Comparison of ENCODE assay signal across 23 cellular contexts in genomic region chr6:33906413-33906812, GRCh38.
A peak's percentile ranks its signal among the peaks of the same experiment; 100 is the strongest.
DNase-seq lines count a peak whose midpoint lies in the region; ATAC-seq, FAIRE-seq and TF ChIP-seq lines count a peak whose summit lies in the region.
"Had no signal": no experiment of that assay in that cellular context is flagged by ENCODE, and none has a peak within 500 bp of the region (broad histone marks: within the 10 kb centered on the region; RNA-seq: fewer than 3 reads in every experiment).

No MANE protein-coding gene starts in this region.

- H4K20me1 ChIP-seq in HepG2 (ENCODE audit: insufficient read depth, low read length) = peaks cover 4% of the 10 kb centered on the region

- ATAC-seq in HepG2 = no peak
- ATAC-seq: activated T-cell treated with anti-CD3 and anti-CD28 coated beads, Interleukin-2, amount 50 U/mL, for 72 hours had no signal

- POLR2A ChIA-PET in HepG2 (lab: Yijun Ruan, JAX) = no interaction called here

- in situ Hi-C loops in HepG2 (cut with HindIII; ENCODE audit: extremely low pct_ligation_motif_present, low pct_unique_long_range_greater_than_20kb) = no loop called here

- no peak for TF ChIP-seq CTCF in liver (IDR thresholded peaks at IDR 0.05; ENCODE audit: low read depth, low read length, missing input control)
- no peak for TF ChIP-seq CTCF in HepG2 (CRISPR knock-in tag; IDR thresholded peaks at IDR 0.05)
- no peak for TF ChIP-seq CTCF in epithelial cell of esophagus (IDR thresholded peaks at IDR 0.05; ENCODE audit: insufficient read depth, low read depth, low read length, missing control alignments)

- TF ChIP-seq RAD21 in liver (IDR thresholded peaks at IDR 0.05) (peak; percentile 42 to 65), HepG2 (CRISPR knock-in tag; IDR thresholded peaks at IDR 0.05) (no peak)

- peak overlapping the region; percentile 10 to 60 for H3K9ac ChIP-seq in liver (ENCODE audit: low read depth in 1 of 2, low read length in 2 of 2)
- H3K9ac ChIP-seq in HepG2 (ENCODE audit: insufficient read depth, low read depth, low read length) = no peak overlapping the region

- DNase-seq in DMS153 (lab: John Stamatoyannopoulos, UW) (peak; percentile 12), DMS153 treated with DMSO at 0.1 percent for 48 hours (lab: John Stamatoyannopoulos, UW; ENCODE audit: unreplicated experiment) (no peak), HepG2 (ENCODE audit: low spot score) (no peak), epithelial cell of esophagus (ENCODE audit: low read depth) (peak; percentile 17), HTR-8/SVneo (ENCODE audit: insufficient read length, low spot score) (no peak), NCI-H2107 treated with DMSO at 0.1 percent for 48 hours (lab: John Stamatoyannopoulos, UW; ENCODE audit: unreplicated experiment) (no peak), NCI-H2081 (lab: John Stamatoyannopoulos, UW) (no peak)
- DNase-seq: activated CD4-positive, alpha-beta T cell treated with anti-CD3 and anti-CD28 coated beads, Interleukin-2, amount 50 U/mL, for 4 hours; activated T-cell treated with anti-CD3 and anti-CD28 coated beads, Interleukin-2, amount 50 U/mL, for 72 hours; adrenal gland; dermis blood vessel endothelial cell; hippocampal formation; MG63; NCI-H146; NCI-H446 treated with DMSO at 0.1 percent for 48 hours; stimulated activated naive CD4-positive, alpha-beta T cell treated with Interleukin-2 at 50 U/mL for 16 hours; tibial artery had no signal

- intact Hi-C loops in HepG2 (cut with micrococcal nuclease; ENCODE audit: unreplicated experiment) = no loop called here

- no peak for FAIRE-seq in HepG2 (lab: Jason Lieb, UNC)
- FAIRE-seq in HTR-8/SVneo (lab: Jason Lieb, UNC) = no peak
- FAIRE-seq: GM12892, keratinocyte had no signal

- H3K36me3 ChIP-seq in liver (ENCODE audit: control insufficient read depth in 4 of 4, insufficient read depth in 3 of 4, low read depth in 1 of 4, low read length in 3 of 4) (no peaks in the 10 kb centered on the region), HepG2 (replicated peaks in 1 of 2; ENCODE audit: control insufficient read depth in 1 of 2, insufficient read depth in 2 of 2, low read length in 2 of 2) (no peaks in the 10 kb centered on the region)
- H3K36me3 ChIP-seq: adrenal gland, BE2C, breast epithelium, MG63, tibial artery had no signal

- H3K27ac ChIP-seq in liver (ENCODE audit: low read depth in 1 of 2, low read length in 2 of 2) (peak overlapping the region; percentile 89 to 97), HepG2 (ENCODE audit: extremely low read length, insufficient read depth, low read length) (no peak overlapping the region)
- H3K27ac ChIP-seq: 22Rv1, adrenal gland, breast epithelium, tibial artery had no signal

- CTCF ChIA-PET in HepG2 (lab: Yijun Ruan, JAX; ENCODE audit: low intra/inter-chr PET ratio, low total read pairs) = no interaction called here

- H3K79me2 ChIP-seq in HepG2 (ENCODE audit: insufficient read depth, low read length) = no peaks in the 10 kb centered on the region

- 38% methylated on average over 10 of the region's 10 CpGs for WGBS in liver
- WGBS in HepG2 (ENCODE audit: low lambda C conversion rate) = 56% methylated on average over 10 of the region's 10 CpGs

- BruUV-seq in HepG2 (replicated peaks; lab: Mats Ljungman, UMichigan) = no TSS peak

- peaks cover 20 to 57% (median 43%) of the 10 kb centered on the region in 4 donors for H3K4me1 ChIP-seq in liver (ENCODE audit: control insufficient read depth in 4 of 4, insufficient read depth in 4 of 4, low read length in 3 of 4)
- H3K4me1 ChIP-seq in HepG2 (ENCODE audit: insufficient read depth, low read length) = peaks cover 21% of the 10 kb centered on the region
- H3K4me1 ChIP-seq: adrenal gland, BE2C, breast epithelium, tibial artery had no signal

- TF ChIP-seq EP300 in HepG2 (IDR thresholded peaks at IDR 0.05; ENCODE audit: low read depth in 2 of 2, low read length in 2 of 2) (no peak), HepG2 (CRISPR knock-in tag; IDR thresholded peaks at IDR 0.05; ENCODE audit: borderline replicate concordance) (no peak)

- H2AFZ ChIP-seq in HepG2 (ENCODE audit: low read length) = no peak overlapping the region

- no peak overlapping the region for H3K4me2 ChIP-seq in HepG2 (ENCODE audit: low read depth, low read length)

- TF ChIP-seq POLR2A in HepG2 (IDR thresholded peaks at IDR 0.05; ENCODE audit: insufficient read depth in 1 of 2, low read depth in 2 of 2, low read length in 2 of 2) = no peak

- H3K4me3 ChIP-seq in liver (ENCODE audit: low read depth in 1 of 3, low read length in 3 of 3) = peak overlapping the region in 2 of 3 donors; percentile 7 to 43
- H3K4me3 ChIP-seq in HepG2 (replicated peaks in 1 of 3; ENCODE audit: insufficient read depth in 1 of 3, low read depth in 2 of 3, low read length in 3 of 3) = no peak overlapping the region
- H3K4me3 ChIP-seq in epithelial cell of esophagus (ENCODE audit: low read length) = no peak overlapping the region
- H3K4me3 ChIP-seq: adrenal gland, breast epithelium, MG63, tibial artery had no signal

- H3K27me3 ChIP-seq in liver (ENCODE audit: control insufficient read depth in 4 of 4, insufficient read depth in 4 of 4, low read length in 3 of 4) = no peaks in the 10 kb centered on the region
- H3K27me3 ChIP-seq in HepG2 (ENCODE audit: control insufficient read depth in 1 of 2, insufficient read depth in 2 of 2, low read length in 2 of 2) = peaks cover 6 to 32% of the 10 kb centered on the region in 2 experiments; a peak in 4 of 5 replicates
- H3K27me3 ChIP-seq: adrenal gland, BE2C, breast epithelium, MG63 had no signal

- H3K9me3 ChIP-seq in liver (ENCODE audit: control insufficient read depth in 4 of 4, low read length in 3 of 4) (no peaks in the 10 kb centered on the region), HepG2 (ENCODE audit: low read length) (no peaks in the 10 kb centered on the region)
- H3K9me3 ChIP-seq: adrenal gland, BE2C, breast epithelium, MG63, tibial artery had no signal

TF ChIP-seq in liver, 16 proteins besides CTCF, POLR2A, EP300 and RAD21 (continues in another document):
- TF ChIP-seq YY1 (IDR thresholded peaks at IDR 0.05) (peak; percentile 78), REST (IDR thresholded peaks at IDR 0.05) (peak; percentile 87), GABPA (IDR thresholded peaks at IDR 0.05 in 1 of 2, conservative IDR thresholded peaks at IDR 0.05 in 1 of 2) (no peak), NR2F2 (IDR thresholded peaks at IDR 0.05) (no peak)

TF ChIP-seq in HepG2, 621 proteins besides CTCF, POLR2A, EP300 and RAD21:
- TF ChIP-seq, protein P1, sequence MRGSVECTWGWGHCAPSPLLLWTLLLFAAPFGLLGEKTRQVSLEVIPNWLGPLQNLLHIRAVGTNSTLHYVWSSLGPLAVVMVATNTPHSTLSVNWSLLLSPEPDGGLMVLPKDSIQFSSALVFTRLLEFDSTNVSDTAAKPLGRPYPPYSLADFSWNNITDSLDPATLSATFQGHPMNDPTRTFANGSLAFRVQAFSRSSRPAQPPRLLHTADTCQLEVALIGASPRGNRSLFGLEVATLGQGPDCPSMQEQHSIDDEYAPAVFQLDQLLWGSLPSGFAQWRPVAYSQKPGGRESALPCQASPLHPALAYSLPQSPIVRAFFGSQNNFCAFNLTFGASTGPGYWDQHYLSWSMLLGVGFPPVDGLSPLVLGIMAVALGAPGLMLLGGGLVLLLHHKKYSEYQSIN (CRISPR knock-in tag; IDR thresholded peaks at IDR 0.05; ENCODE audit: borderline replicate concordance) = no peak
- no peak for TF ChIP-seq ZNF256 (CRISPR knock-in tag; conservative IDR thresholded peaks at IDR 0.05)
- TF ChIP-seq GATA4 (IDR thresholded peaks at IDR 0.05; ENCODE audit: borderline replicate concordance, low read depth) = no peak
- TF ChIP-seq NPAS2 (CRISPR knock-in tag; IDR thresholded peaks at IDR 0.05; ENCODE audit: borderline replicate concordance) = no peak
- TF ChIP-seq ZNF207 (IDR thresholded peaks at IDR 0.05; ENCODE audit: borderline replicate concordance) = no peak
- no peak for TF ChIP-seq TOPORS (CRISPR knock-in tag; IDR thresholded peaks at IDR 0.05)
TF ChIP-seq in HepG2: peak in this region for 0.

Comparison
In these comparisons a context has a peak if more than half of its experiments do, and no peak if none do; other contexts are left out.
1. DNase-seq: peak in DMS153 (single experiment) and epithelial cell of esophagus (single experiment); none in DMS153 treated with DMSO at 0.1 percent for 48 hours (single experiment), HepG2 (single experiment), HTR-8/SVneo (single experiment), NCI-H2107 treated with DMSO at 0.1 percent for 48 hours (single experiment) and NCI-H2081 (0 of 2).
2. H3K4me3 ChIP-seq: peak in liver (2 of 3); none in HepG2 (0 of 3) and epithelial cell of esophagus (single experiment).